ENCODE assay signal across 10 cellular contexts in genomic region chr1:9437931-9438330, GRCh38.
DNase-seq lines count a peak whose midpoint lies in the region; ATAC-seq and TF ChIP-seq lines count a peak whose summit lies in the region.
"Had no signal": no experiment of that assay in that cellular context is flagged by ENCODE, and none has a peak within 500 bp of the region (broad histone marks: within the 10 kb centered on the region; RNA-seq: fewer than 3 reads in every experiment).

No MANE protein-coding gene starts in this region.

- H3K4me3 Mint-ChIP-seq in chondrocyte (ENCODE audit: unreplicated experiment) = no peak overlapping the region
- H3K4me3 Mint-ChIP-seq in natural killer cell treated with Interleukin-12 subunit alpha and Interleukin-12 subunit beta and Interleukin-15 and Interleukin-18, amount 100 ng/mL, for 72 hours = no peak overlapping the region

- H3K9ac ChIP-seq in HUES64 (ENCODE audit: low read depth, low read length) = no peak overlapping the region

- H3K27me3 ChIP-seq in HUES64 (ENCODE audit: insufficient read depth, low read length) (no peaks in the 10 kb centered on the region), left lung (no peaks in the 10 kb centered on the region)

- peak; percentile 2 for ATAC-seq in left lung
- ATAC-seq in HG02981 (IDR thresholded peaks at IDR 0.05; ENCODE audit: unreplicated experiment) = no peak
- no peak for ATAC-seq in natural killer cell treated with Interleukin-12 subunit alpha and Interleukin-12 subunit beta and Interleukin-15 and Interleukin-18, amount 100 ng/mL, for 72 hours

- no peak for DNase-seq in chondrocyte (ENCODE audit: low spot score)
- DNase-seq in left lung = peak in 1 of 2 donors; percentile 66
- no peak for DNase-seq in HPDE6-E6E7 (ENCODE audit: extremely low spot score)
- no peak for DNase-seq in cerebellar cortex (ENCODE audit: low spot score)
- no peak for DNase-seq in natural killer cell treated with Interleukin-12 subunit alpha and Interleukin-12 subunit beta and Interleukin-15 and Interleukin-18, amount 100 ng/mL, for 72 hours (ENCODE audit: low spot score)
- DNase-seq: activated gamma-delta T cell treated with Interleukin-2 at 50 U/mL for 16 hours, NCI-H187 treated with DMSO at 0.1 percent for 48 hours had no signal

- H3K9me3 Mint-ChIP-seq in chondrocyte (ENCODE audit: low read depth) = no peaks in the 10 kb centered on the region
- no peaks in the 10 kb centered on the region for H3K9me3 Mint-ChIP-seq in natural killer cell treated with Interleukin-12 subunit alpha and Interleukin-12 subunit beta and Interleukin-15 and Interleukin-18, amount 100 ng/mL, for 72 hours

- H3K27me3 Mint-ChIP-seq in chondrocyte (ENCODE audit: low read depth) = no peaks in the 10 kb centered on the region
- H3K27me3 Mint-ChIP-seq in natural killer cell treated with Interleukin-12 subunit alpha and Interleukin-12 subunit beta and Interleukin-15 and Interleukin-18, amount 100 ng/mL, for 72 hours = peaks cover 36 to 57% of the 10 kb centered on the region in 2 donors

- H3K36me3 Mint-ChIP-seq in chondrocyte (ENCODE audit: low read depth) = no peaks in the 10 kb centered on the region
- H3K36me3 Mint-ChIP-seq in natural killer cell treated with Interleukin-12 subunit alpha and Interleukin-12 subunit beta and Interleukin-15 and Interleukin-18, amount 100 ng/mL, for 72 hours = no peaks in the 10 kb centered on the region

- H3K27ac Mint-ChIP-seq in chondrocyte (ENCODE audit: unreplicated experiment) = peak overlapping the region; percentile 99
- no peak overlapping the region for H3K27ac Mint-ChIP-seq in natural killer cell treated with Interleukin-12 subunit alpha and Interleukin-12 subunit beta and Interleukin-15 and Interleukin-18, amount 100 ng/mL, for 72 hours

- H3K9me3 ChIP-seq in HUES64 (ENCODE audit: insufficient read depth, low read depth, low read length) (no peaks in the 10 kb centered on the region), left lung (no peaks in the 10 kb centered on the region)

- TF ChIP-seq CTCF in chondrocyte (IDR thresholded peaks at IDR 0.05) (no peak), left lung (IDR thresholded peaks at IDR 0.05) (no peak)

- 79% methylated on average over 12 of the region's 12 CpGs for WGBS in HUES64

- H3K4me1 ChIP-seq in HUES64 (ENCODE audit: insufficient read depth, low read length) (peaks cover 14% of the 10 kb centered on the region), left lung (peaks cover 5 to 17% of the 10 kb centered on the region in 2 donors)

- H3K27ac ChIP-seq in HUES64 (ENCODE audit: low read depth, low read length) = peak overlapping the region; percentile 32; the same call in 1 of the 2 replicates
- H3K27ac ChIP-seq in left lung = peak overlapping the region in 1 of 2 donors; percentile 78
- peak overlapping the region in 17 of 21 experiments; percentile 0 to 73 (median 40) for H3K27ac ChIP-seq in skin epidermis

- no peak overlapping the region for H3K4me3 ChIP-seq in HUES64 (ENCODE audit: low read length)
- H3K4me3 ChIP-seq in left lung = no peak overlapping the region
- H3K4me3 ChIP-seq in skin epidermis = no peak overlapping the region

- intact Hi-C loops in left lung (cut with DNase I) = loop anchor here in 1 of 2 donors (5.0 kb wide), 1 partner anchor 146 kb away; the partner anchor contains the start of gene SPSB1

- H3K36me3 ChIP-seq in HUES64 (ENCODE audit: insufficient read depth, low read length) = no peaks in the 10 kb centered on the region
- no peaks in the 10 kb centered on the region for H3K36me3 ChIP-seq in left lung

- peaks cover 68% of the 10 kb centered on the region for H3K4me1 Mint-ChIP-seq in chondrocyte (ENCODE audit: low read depth)
- H3K4me1 Mint-ChIP-seq in natural killer cell treated with Interleukin-12 subunit alpha and Interleukin-12 subunit beta and Interleukin-15 and Interleukin-18, amount 100 ng/mL, for 72 hours (ENCODE audit: low read depth in 2 of 2) = peaks cover 0 to 2% of the 10 kb centered on the region in 2 donors
